Comparison of ENCODE assay signal across 9 cellular contexts in genomic region chr1:223706077-223706988, GRCh38. TPM values are rescaled to one million over a fixed set of nuclear protein-coding genes. Genes with fewer than 3 reads are reported as not detected.
A peak's percentile ranks its signal among the peaks of the same experiment; 100 is the strongest.
DNase-seq lines count a peak whose midpoint lies in the region; ATAC-seq and TF ChIP-seq lines count a peak whose summit lies in the region.
"Had no signal": no experiment of that assay in that cellular context is flagged by ENCODE, and none has a peak within 500 bp of the region (broad histone marks: within the 10 kb centered on the region; RNA-seq: fewer than 3 reads in every experiment).

No MANE protein-coding gene starts in this region.

- no peaks in the 10 kb centered on the region for H3K9me3 ChIP-seq in testis

- no peaks in the 10 kb centered on the region for H3K36me3 Mint-ChIP-seq in activated CD8-positive, alpha-beta T cell treated with anti-CD3 and anti-CD28 coated beads, Interleukin-2, amount 10 ng/mL, durations not matched to agents 7 days and 5 days (ENCODE audit: low read depth)

- TF ChIP-seq CTCF in fibroblast of villous mesenchyme (IDR thresholded peaks at IDR 0.05; ENCODE audit: insufficient read depth, low read depth, low read length) (no peak), testis (IDR thresholded peaks at IDR 0.05) (no peak)

- whole genome bisulfite sequencing in testis, 2 donors = 63 to 64% methylated on average over 12 of the region's 12 CpGs

- POLR2A ChIA-PET in activated CD8-positive, alpha-beta T cell treated with anti-CD3 and anti-CD28 coated beads, Interleukin-2, amount 10 ng/mL, durations not matched to agents 7 days and 5 days (lab: Charles Lee) = interaction anchor here (1.0 kb wide), 1 partner anchor 10 kb away, joined by 5 read pairs; no protein-coding TSS in a partner anchor

- no peak overlapping the region for H3K27ac Mint-ChIP-seq in activated CD8-positive, alpha-beta T cell treated with anti-CD3 and anti-CD28 coated beads, Interleukin-2, amount 10 ng/mL, durations not matched to agents 7 days and 5 days

- no peaks in the 10 kb centered on the region for H3K27me3 ChIP-seq in testis

- CTCF ChIA-PET in activated CD8-positive, alpha-beta T cell treated with anti-CD3 and anti-CD28 coated beads, Interleukin-2, amount 10 ng/mL, durations not matched to agents 7 days and 5 days (lab: Charles Lee) = interaction anchor here (1.8 to 5.7 kb wide), 4 partner anchors 8 to 43 kb away, joined by 9 to 37 read pairs (median 13); no protein-coding TSS in a partner anchor

- no peak for ATAC-seq in activated CD8-positive, alpha-beta T cell treated with anti-CD3 and anti-CD28 coated beads, Interleukin-2, amount 10 ng/mL, durations not matched to agents 7 days and 5 days

- H3K4me1 Mint-ChIP-seq in activated CD8-positive, alpha-beta T cell treated with anti-CD3 and anti-CD28 coated beads, Interleukin-2, amount 10 ng/mL, durations not matched to agents 7 days and 5 days (ENCODE audit: low read depth) = peaks cover 24% of the 10 kb centered on the region

- peak overlapping the region; percentile 73 to 89 for H3K27ac ChIP-seq in testis
- H3K27ac ChIP-seq: HL-60 had no signal

- intact Hi-C loops in testis (cut with DNase I; ENCODE audit: low total_unique reads) (no loop called here), head of caudate nucleus (cut with DNase I) (no loop called here)

- no peak overlapping the region for H3K4me3 Mint-ChIP-seq in activated CD8-positive, alpha-beta T cell treated with anti-CD3 and anti-CD28 coated beads, Interleukin-2, amount 10 ng/mL, durations not matched to agents 7 days and 5 days

- peaks cover 54% of the 10 kb centered on the region for H3K4me1 ChIP-seq in testis

- H3K27me3 Mint-ChIP-seq in activated CD8-positive, alpha-beta T cell treated with anti-CD3 and anti-CD28 coated beads, Interleukin-2, amount 10 ng/mL, durations not matched to agents 7 days and 5 days (ENCODE audit: low read depth) = peaks cover 3% of the 10 kb centered on the region

- TF ChIP-seq POLR2A in testis (IDR thresholded peaks at IDR 0.05) = no peak

- H3K9me3 Mint-ChIP-seq in activated CD8-positive, alpha-beta T cell treated with anti-CD3 and anti-CD28 coated beads, Interleukin-2, amount 10 ng/mL, durations not matched to agents 7 days and 5 days (ENCODE audit: insufficient read depth) = no peaks in the 10 kb centered on the region

- DNase-seq in LHCN-M2 (ENCODE audit: low read depth) (peak; percentile 97), SHP77 (lab: John Stamatoyannopoulos, UW) (peak; percentile 56 to 66), fibroblast of villous mesenchyme (ENCODE audit: low read depth) (peak; percentile 96), testis (no peak), midbrain (lab: John Stamatoyannopoulos, UW) (no peak), head of caudate nucleus (no peak)
- no peak for DNase-seq in activated CD8-positive, alpha-beta T cell treated with anti-CD3 and anti-CD28 coated beads, Interleukin-2, amount 10 ng/mL, durations not matched to agents 7 days and 5 days
- DNase-seq: activated effector memory CD4-positive, alpha-beta T cell treated with Interleukin-2 at 50 U/mL for 16 hours had no signal

- H3K4me3 ChIP-seq in fibroblast of villous mesenchyme (ENCODE audit: low read depth, low read length) = peak overlapping the region; percentile 23
- no peak overlapping the region for H3K4me3 ChIP-seq in testis

- no peaks in the 10 kb centered on the region for H3K36me3 ChIP-seq in testis (ENCODE audit: low read depth, missing control alignments)

RNA-seq across cellular contexts. Expression of gene CAPN2, which starts 6.0 kb away (rescaled TPM):
- total RNA-seq in LHCN-M2 (2014; rRNA removed) = 642 and 718 TPM in 2 replicates
- 343 TPM for polyA plus RNA-seq in LHCN-M2 (2012)
- 408 and 512 TPM in 2 replicates for total RNA-seq in fibroblast of villous mesenchyme
- total RNA-seq in testis = 100 to 1,000 TPM; 174 to 179 TPM
- 99.0 TPM for polyA plus RNA-seq in testis (ENCODE audit: insufficient read depth, low read depth, low replicate concordance)
- 100 to 1,000 TPM; 176 to 178 TPM for total RNA-seq in activated CD8-positive, alpha-beta T cell treated with anti-CD3 and anti-CD28 coated beads, Interleukin-2, amount 10 ng/mL, durations not matched to agents 7 days and 5 days

RNA-seq across cellular contexts. Expression of gene CAPN8, which starts 40.8 kb away (rescaled TPM):
- total RNA-seq in LHCN-M2 (2014; rRNA removed) = not detected in 2 replicates
- not detected for polyA plus RNA-seq in LHCN-M2 (2012)
- not detected in 2 replicates for total RNA-seq in fibroblast of villous mesenchyme
- total RNA-seq in testis = 1 to 10 TPM; 1.4 to 3.2 TPM
- polyA plus RNA-seq in testis (ENCODE audit: insufficient read depth, low read depth, low replicate concordance) = 4.3 TPM
- under 1 TPM in 1 of 2 experiments, not detected in 1; 0.08 TPM for total RNA-seq in activated CD8-positive, alpha-beta T cell treated with anti-CD3 and anti-CD28 coated beads, Interleukin-2, amount 10 ng/mL, durations not matched to agents 7 days and 5 days

Comparison
In these comparisons a context has a peak if more than half of its experiments do, and no peak if none do; other contexts are left out.
1. DNase-seq: peak in LHCN-M2 (single experiment), SHP77 (2 of 2) and fibroblast of villous mesenchyme (single experiment); none in testis (single experiment), activated CD8-positive, alpha-beta T cell treated with anti-CD3 and anti-CD28 coated beads, Interleukin-2, amount 10 ng/mL, durations not matched to agents 7 days and 5 days (single experiment), midbrain (single experiment) and head of caudate nucleus (0 of 42).